Comparison of ENCODE assay signal across 26 cellular contexts in genomic region chr3:61593630-61594029, GRCh38. TPM values are rescaled to one million over a fixed set of nuclear protein-coding genes. Genes with fewer than 3 reads are reported as not detected.
DNase-seq lines count a peak whose midpoint lies in the region; ATAC-seq and TF ChIP-seq lines count a peak whose summit lies in the region.
"Had no signal": no experiment of that assay in that cellular context is flagged by ENCODE, and none has a peak within 500 bp of the region (broad histone marks: within the 10 kb centered on the region; RNA-seq: fewer than 3 reads in every experiment).

No MANE protein-coding gene starts in this region.

- WGBS in suprapubic skin: 72% methylated on average over 4 of the region's 4 CpGs

- H3K4me1 ChIP-seq in left ventricle myocardium inferior (peaks cover 85% of the 10 kb centered on the region), suprapubic skin (peaks cover 3% of the 10 kb centered on the region), A673 (ENCODE audit: insufficient read depth, low read length, poor library complexity, severe bottlenecking) (no peaks in the 10 kb centered on the region)
- H3K4me1 ChIP-seq: BLaER1, HAP-1 had no signal

- TF ChIP-seq POLR2A in suprapubic skin (IDR thresholded peaks at IDR 0.05): no peak

- H3K4me3 ChIP-seq in left ventricle myocardium inferior: peak overlapping the region; percentile 30
- H3K4me3 ChIP-seq in suprapubic skin: no peak overlapping the region
- no peak overlapping the region for H3K4me3 ChIP-seq in A673 (ENCODE audit: low read depth, low read length, poor library complexity, severe bottlenecking)
- H3K4me3 ChIP-seq: BLaER1, GM12878, HAP-1, SJSA1 had no signal

- no peaks in the 10 kb centered on the region for H3K9me3 ChIP-seq in left ventricle myocardium inferior (replicated peaks)
- H3K9me3 ChIP-seq in suprapubic skin: no peaks in the 10 kb centered on the region
- no peaks in the 10 kb centered on the region for H3K9me3 ChIP-seq in A673 (ENCODE audit: low read depth, low read length, poor library complexity, severe bottlenecking)
- H3K9me3 ChIP-seq: BLaER1, HAP-1, SJSA1 had no signal

- POLR2A ChIA-PET in WTC11 (lab: Charles Lee) (interaction anchor here (0.7 kb wide), 1 partner anchor 10 kb away, joined by 8 read pairs; no protein-coding TSS in a partner anchor), A673 (lab: Charles Lee; ENCODE audit: low non-redundant PET) (no interaction called here)

- H3K9me3 Mint-ChIP-seq in WTC11 (peaks cover 4% of the 10 kb centered on the region; the same call in 1 of the 2 replicates), nephron progenitor cell (peaks cover 7% of the 10 kb centered on the region)

- intact Hi-C loops in left ventricle myocardium inferior (cut with micrococcal nuclease) (no loop called here), Right ventricle myocardium inferior (cut with DNase I) (no loop called here), A673 (cut with micrococcal nuclease; ENCODE audit: unreplicated experiment) (no loop called here)

- H3K4me1 Mint-ChIP-seq in WTC11: peaks cover 73% of the 10 kb centered on the region
- peaks cover 56% of the 10 kb centered on the region for H3K4me1 Mint-ChIP-seq in nephron progenitor cell
- H3K4me1 Mint-ChIP-seq: CD4-positive, CD25-positive, alpha-beta regulatory T cell; IgD-negative memory B cell had no signal

- no peak for DNase-seq in left ventricle myocardium inferior
- no peak for DNase-seq in Right ventricle myocardium inferior (ENCODE audit: missing footprints)
- DNase-seq in WTC11 (ENCODE audit: low spot score): no peak
- no peak for DNase-seq in nephron progenitor cell
- DNase-seq in suprapubic skin (ENCODE audit: low spot score in 2 of 2): no peak
- no peak for DNase-seq in A673 (ENCODE audit: low spot score)
- no peak for DNase-seq in NCI-H2196 treated with DMSO at 0.1 percent for 48 hours (lab: John Stamatoyannopoulos, UW; ENCODE audit: unreplicated experiment)
- DNase-seq: CD4-positive, CD25-positive, alpha-beta regulatory T cell; DMS53; GOT3; NCI-H1092; NCI-H1417 treated with DMSO at 0.1 percent for 48 hours; NCI-H1694 treated with DMSO at 0.1 percent for 48 hours; NCI-H2081; NCI-H226; NCI-H510A; NCI-H69; PC-3 had no signal

- H3K27ac Mint-ChIP-seq in WTC11 (peak overlapping the region; percentile 58; the same call in 1 of the 2 replicates), nephron progenitor cell (peak overlapping the region; percentile 51)
- H3K27ac Mint-ChIP-seq: CD4-positive, CD25-positive, alpha-beta regulatory T cell; IgD-negative memory B cell had no signal

- no peak for TF ChIP-seq CTCF in left ventricle myocardium inferior (IDR thresholded peaks at IDR 0.05; ENCODE audit: borderline replicate concordance)
- TF ChIP-seq CTCF in WTC11 (IDR thresholded peaks at IDR 0.05): no peak
- TF ChIP-seq CTCF in nephron progenitor cell (IDR thresholded peaks at IDR 0.05): no peak
- TF ChIP-seq CTCF in suprapubic skin (IDR thresholded peaks at IDR 0.05): no peak
- no peak for TF ChIP-seq CTCF in A673 (conservative IDR thresholded peaks at IDR 0.05; ENCODE audit: low read depth, low read length)

- no peak overlapping the region for H3K4me3 Mint-ChIP-seq in WTC11
- no peak overlapping the region for H3K4me3 Mint-ChIP-seq in nephron progenitor cell
- H3K4me3 Mint-ChIP-seq: CD4-positive, CD25-positive, alpha-beta regulatory T cell; IgD-negative memory B cell had no signal

- TF ChIP-seq EP300 in suprapubic skin (IDR thresholded peaks at IDR 0.05): no peak

- H3K36me3 ChIP-seq in left ventricle myocardium inferior (peaks cover 6% of the 10 kb centered on the region), suprapubic skin (no peaks in the 10 kb centered on the region), A673 (ENCODE audit: insufficient read depth, low read length, poor library complexity, severe bottlenecking) (no peaks in the 10 kb centered on the region)
- H3K36me3 ChIP-seq: HAP-1, SJSA1 had no signal

- BruUV-seq in A673 (replicated peaks; lab: Mats Ljungman, UMichigan): no TSS peak

- ATAC-seq in Right ventricle myocardium inferior: no peak
- ATAC-seq in WTC11: no peak
- ATAC-seq in HG03108 (IDR thresholded peaks at IDR 0.05; ENCODE audit: unreplicated experiment): no peak
- ATAC-seq: PC-3 had no signal

- H3K27ac ChIP-seq in left ventricle myocardium inferior (replicated peaks): peak overlapping the region; percentile 64
- peak overlapping the region; percentile 66 for H3K27ac ChIP-seq in suprapubic skin
- H3K27ac ChIP-seq in A673 (ENCODE audit: low read depth, low read length, poor library complexity, severe bottlenecking): no peak overlapping the region
- H3K27ac ChIP-seq: BLaER1, HL-60, KMS-11, SJSA1 had no signal

- CTCF ChIA-PET in WTC11 (lab: Charles Lee): no interaction called here
- CTCF ChIA-PET in A673 (lab: Charles Lee): no interaction called here

- no peaks in the 10 kb centered on the region for H3K27me3 ChIP-seq in left ventricle myocardium inferior (ENCODE audit: low read depth)
- H3K27me3 ChIP-seq in suprapubic skin: no peaks in the 10 kb centered on the region
- no peaks in the 10 kb centered on the region for H3K27me3 ChIP-seq in A673 (replicated peaks; ENCODE audit: insufficient read depth, low read depth, low read length, poor library complexity)
- H3K27me3 ChIP-seq: BLaER1, SJSA1 had no signal

- H3K36me3 Mint-ChIP-seq in WTC11 (peaks cover 7% of the 10 kb centered on the region), nephron progenitor cell (ENCODE audit: low read depth) (peaks cover 39% of the 10 kb centered on the region)
- H3K36me3 Mint-ChIP-seq: CD4-positive, CD25-positive, alpha-beta regulatory T cell; IgD-negative memory B cell had no signal

- H3K27me3 Mint-ChIP-seq in WTC11 (ENCODE audit: low read depth) (no peaks in the 10 kb centered on the region), nephron progenitor cell (ENCODE audit: low read depth, poor library complexity) (peaks cover 4% of the 10 kb centered on the region)
- H3K27me3 Mint-ChIP-seq: CD4-positive, CD25-positive, alpha-beta regulatory T cell had no signal

TF ChIP-seq in WTC11, 78 proteins besides CTCF, POLR2A, EP300 and RAD21:
- TF ChIP-seq ARID4B (CRISPR knock-in tag; IDR thresholded peaks at IDR 0.05; ENCODE audit: borderline replicate concordance) (no peak), RORB (CRISPR knock-in tag; IDR thresholded peaks at IDR 0.05) (no peak), FOXP1 (CRISPR knock-in tag; IDR thresholded peaks at IDR 0.05; ENCODE audit: borderline replicate concordance) (no peak), HMGA2 (CRISPR knock-in tag; IDR thresholded peaks at IDR 0.05) (no peak)

RNA-seq across cellular contexts. Expression of gene PTPRG, which starts 32.3 kb away (rescaled TPM):
- total RNA-seq in left ventricle myocardium inferior: 29.6 TPM
- total RNA-seq in Right ventricle myocardium inferior: 34.1 TPM
- total RNA-seq in WTC11 (2021): 106 to 121 TPM (median 119 TPM) in 3 replicates
- 10 to 100 TPM; 11.0 to 18.5 (median 14.9) TPM for total RNA-seq in suprapubic skin
- 11.5 and 11.7 TPM in 2 replicates for total RNA-seq in A673 (2021)
- total RNA-seq: CD4-positive, CD25-positive, alpha-beta regulatory T cell had no signal
